ENCODE assay signal across 9 cellular contexts in the genomic region with DNA sequence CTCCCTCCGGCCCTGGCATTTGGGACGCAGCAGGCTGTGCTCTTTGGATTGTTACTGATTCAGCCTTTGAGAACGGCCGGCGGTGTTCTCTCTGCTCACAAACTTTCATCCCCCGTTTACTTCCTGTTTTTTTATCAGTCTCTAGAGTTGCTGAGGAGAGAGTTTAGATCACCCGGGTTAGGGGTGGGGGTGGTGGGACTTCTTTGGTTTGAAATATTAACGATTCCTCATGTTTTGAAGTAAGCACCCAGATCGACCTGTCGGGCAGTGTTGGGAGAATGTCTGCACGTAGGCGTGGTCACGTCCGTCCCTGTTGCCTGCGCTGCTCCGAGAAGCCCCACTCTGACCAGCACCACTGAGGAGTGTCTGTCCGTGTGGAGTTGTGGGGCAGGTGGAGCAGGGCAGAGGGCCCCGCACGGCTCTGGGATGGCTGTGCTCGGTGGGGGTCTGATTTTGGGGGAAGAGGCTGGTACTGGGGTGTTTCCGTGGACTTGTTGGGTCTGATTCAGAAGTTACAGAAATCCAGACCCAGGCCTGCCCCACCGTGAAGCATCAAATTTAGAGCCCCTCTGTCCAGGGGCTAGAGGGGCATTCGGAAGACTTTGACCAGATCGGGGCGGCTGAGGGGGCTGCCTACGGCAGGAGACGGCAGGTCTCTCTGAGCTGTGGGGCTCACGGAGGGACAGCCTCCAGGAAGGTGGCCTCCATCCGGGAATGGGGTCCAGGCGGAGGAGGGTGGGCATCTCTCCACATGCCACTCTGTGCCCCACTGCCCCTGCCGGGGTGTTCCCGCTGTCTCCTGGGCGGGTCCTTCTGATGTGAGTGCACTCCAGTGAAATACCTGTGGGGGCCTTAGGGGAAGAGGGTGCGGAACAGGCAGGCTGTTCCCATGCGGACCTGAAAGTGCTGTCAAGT. TPM values are rescaled to one million over a fixed set of nuclear protein-coding genes. Genes with fewer than 3 reads are reported as not detected.
DNase-seq lines count a peak whose midpoint lies in the region; ATAC-seq lines count a peak whose summit lies in the region.
"Had no signal": no experiment of that assay in that cellular context is flagged by ENCODE, and none has a peak within 500 bp of the region (broad histone marks: within the 10 kb centered on the region; RNA-seq: fewer than 3 reads in every experiment).

No MANE protein-coding gene starts in this region.

- H2BK120ac ChIP-seq in mesenchymal stem cell (ENCODE audit: low read depth, low read length) = no peak overlapping the region

- H2BK12ac ChIP-seq in mesenchymal stem cell (ENCODE audit: low read length in 2 of 2) = no peak overlapping the region

- H3K4me3 Mint-ChIP-seq in activated T-cell treated with anti-CD3 and anti-CD28 coated beads, Interleukin-2, amount 50 U/mL, for 72 hours = peak overlapping the region; percentile 81 to 83

- H3K36me3 Mint-ChIP-seq in activated T-cell treated with anti-CD3 and anti-CD28 coated beads, Interleukin-2, amount 50 U/mL, for 72 hours (ENCODE audit: insufficient read depth in 2 of 2) = peaks cover 0 to 6% of the 10 kb centered on the region in 2 donors

- H3K18ac ChIP-seq in mesenchymal stem cell (ENCODE audit: low read depth in 1 of 2, low read length in 2 of 2) = no peak overlapping the region

- H3K27ac Mint-ChIP-seq in activated T-cell treated with anti-CD3 and anti-CD28 coated beads, Interleukin-2, amount 50 U/mL, for 72 hours = no peak overlapping the region

- H3K4me2 ChIP-seq in mesenchymal stem cell (ENCODE audit: low read length, poor library complexity, severe bottlenecking) = no peak overlapping the region

- H2AK5ac ChIP-seq in mesenchymal stem cell (ENCODE audit: low read length, severe bottlenecking) = no peak overlapping the region

- peaks cover 49% of the 10 kb centered on the region for H3K4me1 ChIP-seq in mesenchymal stem cell (ENCODE audit: control insufficient read depth, insufficient read depth, low read depth, low read length)

- H2AFZ ChIP-seq in mesenchymal stem cell (ENCODE audit: low read depth, low read length) = no peak overlapping the region

- H4K8ac ChIP-seq in mesenchymal stem cell (ENCODE audit: low read length) = peak overlapping the region; percentile 53

- no peaks in the 10 kb centered on the region for H3K9me3 Mint-ChIP-seq in activated T-cell treated with anti-CD3 and anti-CD28 coated beads, Interleukin-2, amount 50 U/mL, for 72 hours

- no peaks in the 10 kb centered on the region for H3K9me3 ChIP-seq in mesenchymal stem cell (ENCODE audit: control insufficient read depth, low read length)
- H3K9me3 ChIP-seq: pancreas had no signal

- H3K36me3 ChIP-seq in H7 (replicated peaks; ENCODE audit: control insufficient read depth, insufficient read depth, low read length) (no peaks in the 10 kb centered on the region), mesenchymal stem cell (ENCODE audit: control insufficient read depth in 1 of 2, insufficient read depth in 2 of 2, low read depth in 1 of 2, low read length in 2 of 2) (peaks cover 0 to 19% of the 10 kb centered on the region in 2 experiments)
- H3K36me3 ChIP-seq: pancreas had no signal

- ATAC-seq in activated T-cell treated with anti-CD3 and anti-CD28 coated beads, Interleukin-2, amount 50 U/mL, for 72 hours (replicated peaks in 1 of 2) = peak in 1 of 2 donors; percentile 15
- ATAC-seq: pancreas had no signal

- peaks cover 74% of the 10 kb centered on the region for H3K79me1 ChIP-seq in mesenchymal stem cell (replicated peaks; ENCODE audit: low read length, poor library complexity, severe bottlenecking)

- no peaks in the 10 kb centered on the region for H3K27me3 Mint-ChIP-seq in activated T-cell treated with anti-CD3 and anti-CD28 coated beads, Interleukin-2, amount 50 U/mL, for 72 hours (ENCODE audit: low read depth)

- peaks cover 72% of the 10 kb centered on the region for H3K4me1 Mint-ChIP-seq in activated T-cell treated with anti-CD3 and anti-CD28 coated beads, Interleukin-2, amount 50 U/mL, for 72 hours (ENCODE audit: low read depth)

- H3K9ac ChIP-seq in mesenchymal stem cell (ENCODE audit: low read length) = no peak overlapping the region

- no peak overlapping the region for H2BK5ac ChIP-seq in mesenchymal stem cell (ENCODE audit: low read depth, low read length, poor library complexity, severe bottlenecking)

- no peak overlapping the region for H3K27ac ChIP-seq in mesenchymal stem cell (ENCODE audit: low read length, poor library complexity, severe bottlenecking)
- H3K27ac ChIP-seq: pancreas had no signal

- no peak overlapping the region for H3K4ac ChIP-seq in mesenchymal stem cell (ENCODE audit: low read depth in 1 of 2, low read length in 2 of 2)

- no peaks in the 10 kb centered on the region for H3K27me3 ChIP-seq in H7 (ENCODE audit: control insufficient read depth, insufficient read depth, low read length)
- H3K27me3 ChIP-seq in mesenchymal stem cell (ENCODE audit: control insufficient read depth in 1 of 2, insufficient read depth in 1 of 2, low read length in 2 of 2) = no peaks in the 10 kb centered on the region
- H3K27me3 ChIP-seq: pancreas had no signal

- no peak overlapping the region for H3K23ac ChIP-seq in mesenchymal stem cell (ENCODE audit: low read length in 2 of 2)

- WGBS in mesenchymal stem cell = 88% methylated on average over 32 of the region's 35 CpGs

- H4K91ac ChIP-seq in mesenchymal stem cell (ENCODE audit: low read length) = no peak overlapping the region

- DNase-seq in 8988T = peak; percentile 6
- peak; percentile 55 for DNase-seq in H7
- DNase-seq in activated T-cell treated with anti-CD3 and anti-CD28 coated beads, Interleukin-2, amount 50 U/mL, for 72 hours = no peak
- DNase-seq in mesenchymal stem cell = no peak
- DNase-seq in dedifferentiated amniotic fluid mesenchymal stem cell (ENCODE audit: extremely low spot score) = no peak
- DNase-seq in T-helper 9 cell = no peak
- no peak for DNase-seq in NCI-H2107 (lab: John Stamatoyannopoulos, UW)
- no peak for DNase-seq in UCSD-AML1 (lab: John Stamatoyannopoulos, UW; ENCODE audit: unreplicated experiment)

- H3K14ac ChIP-seq in mesenchymal stem cell (ENCODE audit: low read length in 2 of 2) = no peak overlapping the region

- H3K4me3 ChIP-seq in H7 (ENCODE audit: insufficient read depth, low read depth, low read length) (no peak overlapping the region), mesenchymal stem cell (ENCODE audit: insufficient read depth in 1 of 2, low read depth in 1 of 2, low read length in 2 of 2) (no peak overlapping the region)
- H3K4me3 ChIP-seq: pancreas had no signal

- no peak overlapping the region for H2BK15ac ChIP-seq in mesenchymal stem cell (ENCODE audit: low read depth, poor library complexity, severe bottlenecking)

RNA-seq across cellular contexts. Expression of gene INPP5A, which starts 7.4 kb away (rescaled TPM):
- 21.0 and 29.2 TPM in 2 replicates for total RNA-seq in H7 (2014; rRNA removed; shearing (Covaris generic))
- total RNA-seq in activated T-cell treated with anti-CD3 and anti-CD28 coated beads, Interleukin-2, amount 50 U/mL, for 72 hours = 10 to 100 TPM; 11.0 to 14.9 TPM
- polyA plus RNA-seq in mesenchymal stem cell (2013, experiment 1 of 2) = 31.4 TPM
- 32.2 TPM for polyA plus RNA-seq in mesenchymal stem cell (2013, experiment 2 of 2)

Comparison
In these comparisons a context has a peak if more than half of its experiments do, and no peak if none do; other contexts are left out.
1. DNase-seq: peak in 8988T (single experiment) and H7 (single experiment); none in activated T-cell treated with anti-CD3 and anti-CD28 coated beads, Interleukin-2, amount 50 U/mL, for 72 hours (0 of 2), mesenchymal stem cell (single experiment), dedifferentiated amniotic fluid mesenchymal stem cell (single experiment), T-helper 9 cell (single experiment), NCI-H2107 (single experiment) and UCSD-AML1 (single experiment).